22 cellular contexts compared by ENCODE assay signal in genomic region chr9:109992293-109992692, GRCh38.
"Had no signal": no experiment of that assay in that cellular context is flagged by ENCODE, and none has a peak within 500 bp of the region (broad histone marks: within the 10 kb centered on the region; RNA-seq: fewer than 3 reads in every experiment).

No MANE protein-coding gene starts in this region.

- DNase-seq: KBM-7; MM.1S; NCI-H1092 treated with DMSO at 0.1 percent for 48 hours; NCI-H1436; NCI-H187; NCI-H2029; NCI-H2081 treated with DMSO at 0.1 percent for 48 hours; NCI-H2171; NCI-H226; NCI-H446; NCI-H510A; NCI-H524 treated with DMSO at 0.1 percent for 48 hours; NCI-H69; NCI-H774; NK-92 treated with Interleukin-12 subunit alpha and Interleukin-12 subunit beta, amount 100 ng/mL, for 24 hours; PC-3; SHP77; SK-N-SH; SW 1271 had no signal

- H3K4me2 ChIP-seq: SK-N-SH had no signal

- H3K27ac ChIP-seq: HL-60, RWPE1 had no signal

- ATAC-seq: Panc1, PC-3 had no signal

- H3K9me3 ChIP-seq: SK-N-SH had no signal

- H3K9ac ChIP-seq: SK-N-SH had no signal
